Comparison of ENCODE assay signal across 8 cellular contexts in the genomic region with DNA sequence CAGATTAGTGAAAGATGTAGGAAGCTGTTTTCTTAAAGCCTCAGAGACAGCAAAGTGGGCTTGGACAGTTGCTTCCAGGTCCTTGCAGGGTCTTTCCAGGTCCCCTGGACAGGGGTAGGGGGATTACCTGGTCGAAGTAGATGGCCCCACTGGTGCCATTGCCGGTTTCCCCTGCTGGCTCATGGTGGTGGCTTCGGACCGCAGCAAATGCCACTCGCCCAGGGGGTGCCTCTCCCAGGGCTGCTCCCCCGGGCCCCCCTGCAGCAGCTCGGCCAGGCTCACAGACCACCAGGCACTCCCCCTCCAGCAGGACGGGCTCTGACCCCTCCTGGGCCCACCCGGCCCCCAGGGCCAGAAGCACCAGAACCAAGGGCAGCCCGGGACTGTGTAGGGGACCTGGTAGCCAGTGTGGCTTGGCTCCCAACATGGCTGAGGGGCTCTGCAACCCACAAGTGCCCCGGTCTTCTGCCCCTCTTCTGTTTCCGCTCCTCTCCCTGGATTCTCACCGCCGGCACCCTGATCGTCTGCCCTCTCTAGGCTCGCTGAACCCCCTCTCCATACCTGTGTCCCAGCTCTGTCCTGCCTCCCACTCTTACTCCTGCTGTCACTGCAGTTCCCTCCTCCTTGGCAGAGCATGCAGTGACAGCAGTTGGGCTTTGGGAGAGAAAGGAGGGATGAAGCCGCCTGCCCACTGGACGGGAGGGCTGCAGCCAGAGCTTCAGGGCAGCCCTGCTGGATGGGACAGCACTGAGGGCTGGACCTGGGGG. TPM values are rescaled to one million over a fixed set of nuclear protein-coding genes. Genes with fewer than 3 reads are reported as not detected.
DNase-seq lines count a peak whose midpoint lies in the region; ATAC-seq and TF ChIP-seq lines count a peak whose summit lies in the region.

No MANE protein-coding gene starts in this region.

- no peaks in the 10 kb centered on the region for H3K9me3 Mint-ChIP-seq in activated naive CD8-positive, alpha-beta T cell treated with anti-CD3 and anti-CD28 coated beads, Interleukin-2, amount 50 U/mL, for 24 hours

- intact Hi-C loops in testis (cut with DNase I; ENCODE audit: low total_unique reads) = no loop called here

- H3K36me3 ChIP-seq in liver (ENCODE audit: control insufficient read depth in 4 of 4, insufficient read depth in 3 of 4, low read depth in 1 of 4, low read length in 3 of 4) (peaks cover 7 to 13% (median 11%) of the 10 kb centered on the region in 4 donors), testis (ENCODE audit: low read depth, missing control alignments) (no peaks in the 10 kb centered on the region)

- H3K27ac ChIP-seq in liver (ENCODE audit: low read depth in 1 of 2, low read length in 2 of 2) = peak overlapping the region; percentile 90 to 91
- H3K27ac ChIP-seq in testis = peak overlapping the region; percentile 92 to 98

- DNase-seq in activated CD8-positive, alpha-beta memory T cell treated with anti-CD3 and anti-CD28 coated beads for 24 hours = peak; percentile 53
- no peak for DNase-seq in activated CD8-positive, alpha-beta memory T cell treated with anti-CD3 and anti-CD28 coated beads, Interleukin-2, amount 50 U/mL, for 4 hours
- DNase-seq in activated naive CD8-positive, alpha-beta T cell treated with anti-CD3 and anti-CD28 coated beads, Interleukin-2, amount 50 U/mL, for 24 hours = no peak
- no peak for DNase-seq in testis
- DNase-seq in occipital lobe (lab: John Stamatoyannopoulos, UW) = no peak

- H3K4me3 ChIP-seq in liver (ENCODE audit: low read depth in 1 of 3, low read length in 3 of 3) (no peak overlapping the region), testis (peak overlapping the region in 1 of 2 donors; percentile 80)

- no peak for TF ChIP-seq POLR2A in testis (IDR thresholded peaks at IDR 0.05)

- H3K4me3 Mint-ChIP-seq in activated naive CD8-positive, alpha-beta T cell treated with anti-CD3 and anti-CD28 coated beads, Interleukin-2, amount 50 U/mL, for 24 hours = peak overlapping the region; percentile 84

- peak overlapping the region in 1 of 2 donors; percentile 91 for H3K9ac ChIP-seq in liver (ENCODE audit: low read depth in 1 of 2, low read length in 2 of 2)

- H3K4me1 Mint-ChIP-seq in activated naive CD8-positive, alpha-beta T cell treated with anti-CD3 and anti-CD28 coated beads, Interleukin-2, amount 50 U/mL, for 24 hours = peaks cover 43% of the 10 kb centered on the region

- H3K4me1 ChIP-seq in liver (ENCODE audit: control insufficient read depth in 4 of 4, insufficient read depth in 4 of 4, low read length in 3 of 4) (peaks cover 14 to 83% (median 69%) of the 10 kb centered on the region in 4 donors), testis (peaks cover 29% of the 10 kb centered on the region)

- TF ChIP-seq RAD21 in liver (IDR thresholded peaks at IDR 0.05) = no peak

- TF ChIP-seq CTCF in liver (IDR thresholded peaks at IDR 0.05; ENCODE audit: low read depth, low read length, missing input control) = no peak
- TF ChIP-seq CTCF in testis (IDR thresholded peaks at IDR 0.05) = no peak

- peak overlapping the region; percentile 96 for H3K27ac Mint-ChIP-seq in activated naive CD8-positive, alpha-beta T cell treated with anti-CD3 and anti-CD28 coated beads, Interleukin-2, amount 50 U/mL, for 24 hours

- H3K9me3 ChIP-seq in liver (ENCODE audit: control insufficient read depth in 4 of 4, low read length in 3 of 4) = no peaks in the 10 kb centered on the region
- no peaks in the 10 kb centered on the region for H3K9me3 ChIP-seq in testis

- H3K36me3 Mint-ChIP-seq in activated naive CD8-positive, alpha-beta T cell treated with anti-CD3 and anti-CD28 coated beads, Interleukin-2, amount 50 U/mL, for 24 hours (ENCODE audit: low read depth) = peaks cover 13% of the 10 kb centered on the region

- no peak for ATAC-seq in activated naive CD8-positive, alpha-beta T cell treated with anti-CD3 and anti-CD28 coated beads, Interleukin-2, amount 50 U/mL, for 24 hours
- no peak for ATAC-seq in HG03175 (IDR thresholded peaks at IDR 0.05; ENCODE audit: unreplicated experiment)
- no peak for ATAC-seq in GM18511 (IDR thresholded peaks at IDR 0.05; ENCODE audit: unreplicated experiment)

- WGBS in liver = 92% methylated on average over 18 of the region's 18 CpGs
- 47 to 66% methylated on average over 10 to 15 of the region's 18 CpGs for WGBS in testis, 2 donors

- H3K27me3 Mint-ChIP-seq in activated naive CD8-positive, alpha-beta T cell treated with anti-CD3 and anti-CD28 coated beads, Interleukin-2, amount 50 U/mL, for 24 hours = no peaks in the 10 kb centered on the region

- H3K27me3 ChIP-seq in liver (ENCODE audit: control insufficient read depth in 4 of 4, insufficient read depth in 4 of 4, low read length in 3 of 4) (no peaks in the 10 kb centered on the region), testis (no peaks in the 10 kb centered on the region)

TF ChIP-seq in liver, 16 proteins besides CTCF, POLR2A, EP300 and RAD21:
- TF ChIP-seq HNF4G (IDR thresholded peaks at IDR 0.05) = no peak
- no peak for TF ChIP-seq SP1 (IDR thresholded peaks at IDR 0.05)
- TF ChIP-seq, protein P1, sequence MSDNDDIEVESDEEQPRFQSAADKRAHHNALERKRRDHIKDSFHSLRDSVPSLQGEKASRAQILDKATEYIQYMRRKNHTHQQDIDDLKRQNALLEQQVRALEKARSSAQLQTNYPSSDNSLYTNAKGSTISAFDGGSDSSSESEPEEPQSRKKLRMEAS (IDR thresholded peaks at IDR 0.05) = no peak
- no peak for TF ChIP-seq TAF1 (conservative IDR thresholded peaks at IDR 0.05)
- TF ChIP-seq JUND (IDR thresholded peaks at IDR 0.05) = no peak
- TF ChIP-seq, protein P2, sequence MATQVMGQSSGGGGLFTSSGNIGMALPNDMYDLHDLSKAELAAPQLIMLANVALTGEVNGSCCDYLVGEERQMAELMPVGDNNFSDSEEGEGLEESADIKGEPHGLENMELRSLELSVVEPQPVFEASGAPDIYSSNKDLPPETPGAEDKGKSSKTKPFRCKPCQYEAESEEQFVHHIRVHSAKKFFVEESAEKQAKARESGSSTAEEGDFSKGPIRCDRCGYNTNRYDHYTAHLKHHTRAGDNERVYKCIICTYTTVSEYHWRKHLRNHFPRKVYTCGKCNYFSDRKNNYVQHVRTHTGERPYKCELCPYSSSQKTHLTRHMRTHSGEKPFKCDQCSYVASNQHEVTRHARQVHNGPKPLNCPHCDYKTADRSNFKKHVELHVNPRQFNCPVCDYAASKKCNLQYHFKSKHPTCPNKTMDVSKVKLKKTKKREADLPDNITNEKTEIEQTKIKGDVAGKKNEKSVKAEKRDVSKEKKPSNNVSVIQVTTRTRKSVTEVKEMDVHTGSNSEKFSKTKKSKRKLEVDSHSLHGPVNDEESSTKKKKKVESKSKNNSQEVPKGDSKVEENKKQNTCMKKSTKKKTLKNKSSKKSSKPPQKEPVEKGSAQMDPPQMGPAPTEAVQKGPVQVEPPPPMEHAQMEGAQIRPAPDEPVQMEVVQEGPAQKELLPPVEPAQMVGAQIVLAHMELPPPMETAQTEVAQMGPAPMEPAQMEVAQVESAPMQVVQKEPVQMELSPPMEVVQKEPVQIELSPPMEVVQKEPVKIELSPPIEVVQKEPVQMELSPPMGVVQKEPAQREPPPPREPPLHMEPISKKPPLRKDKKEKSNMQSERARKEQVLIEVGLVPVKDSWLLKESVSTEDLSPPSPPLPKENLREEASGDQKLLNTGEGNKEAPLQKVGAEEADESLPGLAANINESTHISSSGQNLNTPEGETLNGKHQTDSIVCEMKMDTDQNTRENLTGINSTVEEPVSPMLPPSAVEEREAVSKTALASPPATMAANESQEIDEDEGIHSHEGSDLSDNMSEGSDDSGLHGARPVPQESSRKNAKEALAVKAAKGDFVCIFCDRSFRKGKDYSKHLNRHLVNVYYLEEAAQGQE (IDR thresholded peaks at IDR 0.05) = no peak
- TF ChIP-seq, protein P3, sequence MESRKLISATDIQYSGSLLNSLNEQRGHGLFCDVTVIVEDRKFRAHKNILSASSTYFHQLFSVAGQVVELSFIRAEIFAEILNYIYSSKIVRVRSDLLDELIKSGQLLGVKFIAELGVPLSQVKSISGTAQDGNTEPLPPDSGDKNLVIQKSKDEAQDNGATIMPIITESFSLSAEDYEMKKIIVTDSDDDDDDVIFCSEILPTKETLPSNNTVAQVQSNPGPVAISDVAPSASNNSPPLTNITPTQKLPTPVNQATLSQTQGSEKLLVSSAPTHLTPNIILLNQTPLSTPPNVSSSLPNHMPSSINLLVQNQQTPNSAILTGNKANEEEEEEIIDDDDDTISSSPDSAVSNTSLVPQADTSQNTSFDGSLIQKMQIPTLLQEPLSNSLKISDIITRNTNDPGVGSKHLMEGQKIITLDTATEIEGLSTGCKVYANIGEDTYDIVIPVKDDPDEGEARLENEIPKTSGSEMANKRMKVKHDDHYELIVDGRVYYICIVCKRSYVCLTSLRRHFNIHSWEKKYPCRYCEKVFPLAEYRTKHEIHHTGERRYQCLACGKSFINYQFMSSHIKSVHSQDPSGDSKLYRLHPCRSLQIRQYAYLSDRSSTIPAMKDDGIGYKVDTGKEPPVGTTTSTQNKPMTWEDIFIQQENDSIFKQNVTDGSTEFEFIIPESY (IDR thresholded peaks at IDR 0.05) = no peak

RNA-seq across cellular contexts. Expression of a gene that starts 0.7 kb away (rescaled TPM):
- total RNA-seq in liver (under 1 TPM; 0.59 to 0.79 TPM), testis (10 to 100 TPM; 13.5 to 17.0 TPM), occipital lobe (0.47 TPM)
- polyA plus RNA-seq in liver (under 1 TPM; 0.07 to 0.33 TPM), testis (ENCODE audit: insufficient read depth, low read depth, low replicate concordance) (9.0 TPM)

RNA-seq across cellular contexts. Expression of a gene that starts 0.9 kb away (rescaled TPM):
- total RNA-seq in liver (10 to 100 TPM; 38.2 to 40.3 TPM), testis (10 to 100 TPM; 52.0 to 66.0 TPM), occipital lobe (16.7 TPM)
- polyA plus RNA-seq in liver (10 to 100 TPM in 1 of 2 donors, 1 to 10 TPM in 1; 3.0 to 11.1 TPM), testis (ENCODE audit: insufficient read depth, low read depth, low replicate concordance) (27.9 TPM)

RNA-seq across cellular contexts. Expression of a gene that starts 13.8 kb away (rescaled TPM):
- total RNA-seq in liver (10 to 100 TPM; 10.8 to 17.0 TPM), testis (10 to 100 TPM; 76.7 to 86.1 TPM), occipital lobe (17.0 TPM)
- polyA plus RNA-seq in liver (10 to 100 TPM; 34.9 to 50.4 TPM), testis (ENCODE audit: insufficient read depth, low read depth, low replicate concordance) (76.6 TPM)

RNA-seq across cellular contexts. Expression of a gene that starts 30.0 kb away (rescaled TPM):
- total RNA-seq in liver = 10 to 100 TPM in 1 of 2 donors, 1 to 10 TPM in 1; 2.5 to 11.0 TPM
- under 1 TPM; 0.89 to 0.99 TPM for polyA plus RNA-seq in liver
- 10 to 100 TPM; 21.8 TPM for total RNA-seq in testis
- polyA plus RNA-seq in testis (ENCODE audit: insufficient read depth, low read depth, low replicate concordance) = 22.0 TPM
- total RNA-seq in occipital lobe = 15.0 TPM
